ENCODE assay signal across 1 cellular context in the genomic region with DNA sequence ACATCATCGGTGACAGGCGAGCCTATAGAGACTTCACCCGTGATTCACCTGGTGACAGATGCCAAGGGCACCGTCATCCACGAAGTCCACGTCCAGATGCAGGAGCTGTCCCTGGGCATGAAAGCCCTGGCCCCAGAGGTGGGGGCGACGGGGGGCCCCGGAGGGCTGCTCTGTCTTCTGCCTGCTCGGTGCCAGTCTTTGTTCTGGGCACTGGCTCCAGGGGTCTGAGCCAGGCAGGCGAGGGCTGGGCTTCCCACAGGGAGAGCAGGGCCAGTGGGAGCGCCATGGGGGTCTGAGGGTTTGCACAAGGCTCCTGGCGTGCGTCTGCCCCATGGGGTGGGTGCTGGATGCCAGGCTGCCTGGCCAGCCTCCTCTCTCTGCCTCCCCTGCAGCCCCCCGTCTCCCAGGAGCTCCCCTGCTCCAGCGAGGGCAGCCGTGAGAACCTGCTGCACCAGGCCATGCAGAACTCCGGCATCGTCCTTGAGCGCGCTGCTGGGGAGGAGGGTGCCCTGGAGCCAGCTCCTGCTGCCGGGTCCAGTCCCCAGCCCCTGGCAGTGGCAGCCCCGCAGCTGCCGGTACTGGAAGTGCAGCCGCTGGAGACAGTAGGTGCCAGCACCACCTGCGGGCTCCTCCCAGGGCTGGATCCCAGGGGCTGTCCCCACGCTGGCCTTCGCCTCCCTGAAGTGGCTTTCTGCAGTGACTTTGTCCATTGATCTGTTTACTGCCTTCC.
TF ChIP-seq lines count a peak whose summit lies in the region.

No MANE protein-coding gene starts in this region.

TF ChIP-seq in HEK293, 187 proteins besides CTCF, POLR2A, EP300 and RAD21 (continued from another document):
- TF ChIP-seq, protein P1, sequence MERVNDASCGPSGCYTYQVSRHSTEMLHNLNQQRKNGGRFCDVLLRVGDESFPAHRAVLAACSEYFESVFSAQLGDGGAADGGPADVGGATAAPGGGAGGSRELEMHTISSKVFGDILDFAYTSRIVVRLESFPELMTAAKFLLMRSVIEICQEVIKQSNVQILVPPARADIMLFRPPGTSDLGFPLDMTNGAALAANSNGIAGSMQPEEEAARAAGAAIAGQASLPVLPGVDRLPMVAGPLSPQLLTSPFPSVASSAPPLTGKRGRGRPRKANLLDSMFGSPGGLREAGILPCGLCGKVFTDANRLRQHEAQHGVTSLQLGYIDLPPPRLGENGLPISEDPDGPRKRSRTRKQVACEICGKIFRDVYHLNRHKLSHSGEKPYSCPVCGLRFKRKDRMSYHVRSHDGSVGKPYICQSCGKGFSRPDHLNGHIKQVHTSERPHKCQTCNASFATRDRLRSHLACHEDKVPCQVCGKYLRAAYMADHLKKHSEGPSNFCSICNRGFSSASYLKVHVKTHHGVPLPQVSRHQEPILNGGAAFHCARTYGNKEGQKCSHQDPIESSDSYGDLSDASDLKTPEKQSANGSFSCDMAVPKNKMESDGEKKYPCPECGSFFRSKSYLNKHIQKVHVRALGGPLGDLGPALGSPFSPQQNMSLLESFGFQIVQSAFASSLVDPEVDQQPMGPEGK (tag by site-specific recombination; IDR thresholded peaks at IDR 0.05) = 0 out of 2 replicates have a peak, but pooled peaks have one; percentile 12
- TF ChIP-seq ZNF501 (tag by site-specific recombination; IDR thresholded peaks at IDR 0.05) = no peak
- TF ChIP-seq ZNF600 (tag by site-specific recombination; IDR thresholded peaks at IDR 0.05) = 0 out of 2 replicates have a peak, but pooled peaks have one; percentile 8
